Comparison of ENCODE assay signal across 18 cellular contexts in the genomic region with DNA sequence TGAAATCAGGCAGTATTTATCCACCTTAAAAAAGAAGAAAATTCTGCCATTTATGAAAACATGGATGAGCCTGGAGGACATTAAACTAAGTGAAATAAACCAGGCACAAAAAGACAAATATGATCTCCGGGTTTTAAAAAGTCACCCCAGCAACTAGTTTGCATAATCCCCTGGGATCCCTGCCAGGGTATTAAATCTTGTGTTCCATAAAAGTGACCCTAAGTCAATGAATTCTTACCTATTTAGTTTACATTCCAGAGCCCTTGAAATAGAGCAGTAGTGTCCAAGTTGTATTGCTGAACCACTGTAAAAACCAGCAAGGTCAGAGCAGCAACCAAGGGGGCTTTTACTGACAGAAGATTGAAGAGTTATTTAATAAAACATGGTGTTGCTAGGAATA.
DNase-seq lines count a peak whose midpoint lies in the region; ATAC-seq, FAIRE-seq and TF ChIP-seq lines count a peak whose summit lies in the region.
"Had no signal": no experiment of that assay in that cellular context is flagged by ENCODE, and none has a peak within 500 bp of the region (broad histone marks: within the 10 kb centered on the region; RNA-seq: fewer than 3 reads in every experiment).

No MANE protein-coding gene starts in this region.

- no peak overlapping the region for H3K27ac Mint-ChIP-seq in neural progenitor cell
- H3K27ac Mint-ChIP-seq: CD4-positive, CD25-positive, alpha-beta regulatory T cell had no signal

- no peaks in the 10 kb centered on the region for H3K27me3 ChIP-seq in HAP-1 (ENCODE audit: low read depth)
- H3K27me3 ChIP-seq in H1 (replicated peaks in 1 of 4; ENCODE audit: control insufficient read depth in 3 of 4, extremely low read depth in 1 of 4, insufficient read depth in 3 of 4, low read length in 3 of 4) = no peaks in the 10 kb centered on the region
- H3K27me3 ChIP-seq in neural progenitor cell = no peaks in the 10 kb centered on the region
- no peaks in the 10 kb centered on the region for H3K27me3 ChIP-seq in tibial nerve

- H3K27me3 Mint-ChIP-seq in neural progenitor cell (ENCODE audit: insufficient read depth, low read depth) = no peaks in the 10 kb centered on the region
- H3K27me3 Mint-ChIP-seq: CD4-positive, CD25-positive, alpha-beta regulatory T cell had no signal

- no peak overlapping the region for H4K5ac ChIP-seq in H1 (ENCODE audit: insufficient read length, low read depth, low read length)

- no peaks in the 10 kb centered on the region for H3K9me3 ChIP-seq in HAP-1
- peaks cover 0 to 2% of the 10 kb centered on the region in 2 experiments; a peak in 1 of 4 replicates for H3K9me3 ChIP-seq in H1 (ENCODE audit: insufficient read depth in 2 of 2, low read depth in 1 of 2, low read length in 1 of 2)
- no peaks in the 10 kb centered on the region for H3K9me3 ChIP-seq in neural progenitor cell (ENCODE audit: low read depth)
- no peaks in the 10 kb centered on the region for H3K9me3 ChIP-seq in tibial nerve

- H4K91ac ChIP-seq in H1 (replicated peaks; ENCODE audit: insufficient read length, low read length) = no peak overlapping the region

- FAIRE-seq in H1 (lab: Jason Lieb, UNC) = no peak
- FAIRE-seq: H54 had no signal

- H4K8ac ChIP-seq in H1 (ENCODE audit: extremely low read depth, insufficient read depth, low read length) = no peak overlapping the region

- TF ChIP-seq EP300 in H1 (IDR thresholded peaks at IDR 0.05; ENCODE audit: borderline replicate concordance in 1 of 2, low read depth in 2 of 2, low read length in 2 of 2) (no peak), tibial nerve (IDR thresholded peaks at IDR 0.05) (no peak)

- H3K27ac ChIP-seq in H1 (ENCODE audit: low read depth, low read length) = no peak overlapping the region
- H3K27ac ChIP-seq in neural progenitor cell = no peak overlapping the region
- H3K27ac ChIP-seq in tibial nerve = no peak overlapping the region
- H3K27ac ChIP-seq: SK-N-MC had no signal

- no peaks in the 10 kb centered on the region for H3K9me3 Mint-ChIP-seq in neural progenitor cell

- no peak for TF ChIP-seq RAD21 in H1 (IDR thresholded peaks at IDR 0.05 in 1 of 2, conservative IDR thresholded peaks at IDR 0.05 in 1 of 2; ENCODE audit: low read depth in 2 of 2, low read length in 2 of 2)

- TF ChIP-seq CTCF in H1 (IDR thresholded peaks at IDR 0.05; ENCODE audit: control extremely low read depth in 1 of 3, insufficient read depth in 1 of 3, low read depth in 1 of 3, low read length in 3 of 3) = no peak
- TF ChIP-seq CTCF in neural progenitor cell (IDR thresholded peaks at IDR 0.05) = no peak
- no peak for TF ChIP-seq CTCF in tibial nerve (IDR thresholded peaks at IDR 0.05)

- CTCF ChIA-PET in H1 (lab: Charles Lee; ENCODE audit: partially characterized antibody) = no interaction called here

- no peak overlapping the region for H2BK120ac ChIP-seq in H1 (replicated peaks; ENCODE audit: low read depth, low read length)

- H3K36me3 Mint-ChIP-seq in neural progenitor cell = no peaks in the 10 kb centered on the region
- H3K36me3 Mint-ChIP-seq: CD4-positive, CD25-positive, alpha-beta regulatory T cell had no signal

- H2AFZ ChIP-seq in H1 (ENCODE audit: low read length) = 0 out of 2 replicates have a peak overlapping the region, but pooled peaks have one; percentile 15
- H2AFZ ChIP-seq in neural progenitor cell (replicated peaks) = peak overlapping the region; percentile 34

- H3K4me3 ChIP-seq in HAP-1 = no peak overlapping the region
- H3K4me3 ChIP-seq in H1 (ENCODE audit: extremely low read depth in 1 of 4, insufficient read depth in 2 of 4, low read depth in 3 of 4, low read length in 4 of 4) = no peak overlapping the region
- no peak overlapping the region for H3K4me3 ChIP-seq in neural progenitor cell
- no peak overlapping the region for H3K4me3 ChIP-seq in tibial nerve
- H3K4me3 ChIP-seq: SK-N-MC had no signal

- H3K4me1 ChIP-seq in HAP-1 = peaks cover 14% of the 10 kb centered on the region
- no peaks in the 10 kb centered on the region for H3K4me1 ChIP-seq in H1 (replicated peaks in 1 of 4; ENCODE audit: control insufficient read depth in 3 of 4, insufficient read depth in 4 of 4, low read length in 3 of 4)
- H3K4me1 ChIP-seq in neural progenitor cell = peaks cover 5% of the 10 kb centered on the region
- H3K4me1 ChIP-seq in tibial nerve = no peaks in the 10 kb centered on the region

- H3K4me1 Mint-ChIP-seq in neural progenitor cell = peaks cover 11% of the 10 kb centered on the region
- H3K4me1 Mint-ChIP-seq: CD4-positive, CD25-positive, alpha-beta regulatory T cell had no signal

- no peak overlapping the region for H3K23ac ChIP-seq in H1 (ENCODE audit: insufficient read length)

- H3F3A ChIP-seq in neural progenitor cell (ENCODE audit: low read depth) = no peaks in the 10 kb centered on the region

- H2BK5ac ChIP-seq in H1 (ENCODE audit: low read depth, low read length) = no peak overlapping the region

- H3K79me2 ChIP-seq in H1 (ENCODE audit: control insufficient read depth in 1 of 2, insufficient read depth in 2 of 2, low read length in 2 of 2) = no peaks in the 10 kb centered on the region
- H3K79me2 ChIP-seq in neural progenitor cell (ENCODE audit: low read depth) = no peaks in the 10 kb centered on the region

- H3K9ac ChIP-seq in H1 (replicated peaks in 1 of 4; ENCODE audit: extremely low read depth in 1 of 4, low read depth in 3 of 4, low read length in 3 of 4) (no peak overlapping the region), neural progenitor cell (no peak overlapping the region)

- no peak for ATAC-seq in HG03457 (IDR thresholded peaks at IDR 0.05; ENCODE audit: unreplicated experiment)
- ATAC-seq: Panc1, Right ventricle myocardium inferior had no signal

- 83% methylated on average over 1 of the region's 1 CpG; no CpG with 5 or more reads in 1 of the 2 experiments for WGBS in H1 (ENCODE audit: extremely low coverage in 1 of 2, insufficient coverage in 1 of 2, insufficient read length in 1 of 2, insufficient replicate concordance in 2 of 2, low coverage in 1 of 2, low lambda C conversion rate in 2 of 2, missing lambda C conversion rate in 1 of 2), 2 experiments
- 34 to 39% methylated on average over 1 of the region's 1 CpG for WGBS in tibial nerve, 2 donors

- H3K14ac ChIP-seq in H1 (ENCODE audit: insufficient read length) = no peak overlapping the region

- H3K4me2 ChIP-seq in H1 (ENCODE audit: insufficient read depth in 1 of 2, low read depth in 2 of 2, low read length in 2 of 2) = no peak overlapping the region
- peak overlapping the region; percentile 18 for H3K4me2 ChIP-seq in neural progenitor cell

- no peak overlapping the region for H2BK12ac ChIP-seq in H1 (ENCODE audit: low read depth, low read length)

- DNase-seq in HAP-1 (ENCODE audit: low spot score in 2 of 2) (peak; percentile 74 to 90), NCI-H82 (lab: John Stamatoyannopoulos, UW) (peak; percentile 56), H1 (ENCODE audit: low read depth in 1 of 2, low spot score in 2 of 2) (no peak), neural progenitor cell (ENCODE audit: low spot score) (no peak), tibial nerve (ENCODE audit: low spot score in 2 of 2) (no peak), NCI-H1436 (lab: John Stamatoyannopoulos, UW) (no peak)
- no peak for DNase-seq in activated CD8-positive, alpha-beta memory T cell treated with anti-CD3 and anti-CD28 coated beads for 24 hours
- DNase-seq: Calu3; CD4-positive, CD25-positive, alpha-beta regulatory T cell; IMR-90; NCI-H1417 treated with DMSO at 0.1 percent for 48 hours; NCI-H2029 treated with DMSO at 0.1 percent for 48 hours; NCI-H510A treated with DMSO at 0.1 percent for 48 hours had no signal

- H2BK15ac ChIP-seq in H1 (ENCODE audit: low read length) = no peak overlapping the region

- no peak for TF ChIP-seq POLR2A in H1 (IDR thresholded peaks at IDR 0.05; ENCODE audit: control extremely low read depth in 1 of 2, low read depth in 2 of 2, low read length in 2 of 2)
- TF ChIP-seq POLR2A in tibial nerve (IDR thresholded peaks at IDR 0.05) = no peak

- H3K18ac ChIP-seq in H1 (ENCODE audit: extremely low read depth, low read length) = no peak overlapping the region

- no peak overlapping the region for H3K4me3 Mint-ChIP-seq in neural progenitor cell
- H3K4me3 Mint-ChIP-seq: CD4-positive, CD25-positive, alpha-beta regulatory T cell had no signal

- H3K79me1 ChIP-seq in H1 (ENCODE audit: low read depth, low read length) = no peaks in the 10 kb centered on the region

- H3K56ac ChIP-seq in H1 (replicated peaks; ENCODE audit: insufficient read length, low read depth, low read length) = no peak overlapping the region

- POLR2A ChIA-PET in H1 (lab: Charles Lee; ENCODE audit: partially characterized antibody) = no interaction called here

- H2AK5ac ChIP-seq in H1 (ENCODE audit: low read depth, low read length) = no peak overlapping the region

- no peaks in the 10 kb centered on the region for H3K36me3 ChIP-seq in HAP-1 (replicated peaks)
- no peaks in the 10 kb centered on the region for H3K36me3 ChIP-seq in H1 (ENCODE audit: control insufficient read depth in 2 of 4, insufficient read depth in 4 of 4, low read length in 3 of 4)
- H3K36me3 ChIP-seq in neural progenitor cell = no peaks in the 10 kb centered on the region
- H3K36me3 ChIP-seq in tibial nerve = no peaks in the 10 kb centered on the region

- no peaks in the 10 kb centered on the region for H3K23me2 ChIP-seq in H1 (ENCODE audit: low read depth, low read length)

- no peak overlapping the region for H2BK20ac ChIP-seq in H1 (ENCODE audit: low read length)

- no peaks in the 10 kb centered on the region for H4K20me1 ChIP-seq in H1 (replicated peaks in 1 of 2; ENCODE audit: control insufficient read depth in 1 of 2, insufficient read depth in 2 of 2, low read length in 2 of 2)
- H4K20me1 ChIP-seq in neural progenitor cell (ENCODE audit: low read depth) = no peaks in the 10 kb centered on the region

- in situ Hi-C loops in HAP-1 (cut with MboI; ENCODE audit: low sequenced_read_pairs) = no loop called here

- H3K4ac ChIP-seq in H1 (replicated peaks; ENCODE audit: insufficient read length, low read depth, low read length) = no peak overlapping the region

TF ChIP-seq in H1, 55 proteins besides CTCF, POLR2A, EP300 and RAD21 (continues in another document):
- TF ChIP-seq KDM1A (IDR thresholded peaks at IDR 0.05; ENCODE audit: borderline replicate concordance, low read length) = no peak
- TF ChIP-seq NRF1 (IDR thresholded peaks at IDR 0.05; ENCODE audit: low read depth, low read length) = no peak
- TF ChIP-seq, protein P1, sequence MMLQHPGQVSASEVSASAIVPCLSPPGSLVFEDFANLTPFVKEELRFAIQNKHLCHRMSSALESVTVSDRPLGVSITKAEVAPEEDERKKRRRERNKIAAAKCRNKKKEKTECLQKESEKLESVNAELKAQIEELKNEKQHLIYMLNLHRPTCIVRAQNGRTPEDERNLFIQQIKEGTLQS (IDR thresholded peaks at IDR 0.05; ENCODE audit: insufficient read depth, low read depth, low read length) = no peak
- no peak for TF ChIP-seq SIRT6 (IDR thresholded peaks at IDR 0.05; ENCODE audit: low read length)
- TF ChIP-seq KDM4A (IDR thresholded peaks at IDR 0.05; ENCODE audit: low read depth, low read length, severe bottlenecking) = no peak
- no peak for TF ChIP-seq SRF (IDR thresholded peaks at IDR 0.05; ENCODE audit: low read depth, low read length)
- TF ChIP-seq SUZ12 (IDR thresholded peaks at IDR 0.05; ENCODE audit: low read length) = no peak
- no peak for TF ChIP-seq SP1 (IDR thresholded peaks at IDR 0.05; ENCODE audit: low read depth, low read length)
- no peak for TF ChIP-seq CBX8 (IDR thresholded peaks at IDR 0.05; ENCODE audit: borderline replicate concordance, low read depth, low read length)

Comparison
In these comparisons a context has a peak if more than half of its experiments do, and no peak if none do; other contexts are left out.
1. DNase-seq: peak in HAP-1 (2 of 2) and NCI-H82 (single experiment); none in H1 (0 of 2), neural progenitor cell (single experiment), tibial nerve (0 of 2), NCI-H1436 (single experiment) and activated CD8-positive, alpha-beta memory T cell treated with anti-CD3 and anti-CD28 coated beads for 24 hours (single experiment).